Comparison of ENCODE assay signal across 8 cellular contexts in the genomic region with DNA sequence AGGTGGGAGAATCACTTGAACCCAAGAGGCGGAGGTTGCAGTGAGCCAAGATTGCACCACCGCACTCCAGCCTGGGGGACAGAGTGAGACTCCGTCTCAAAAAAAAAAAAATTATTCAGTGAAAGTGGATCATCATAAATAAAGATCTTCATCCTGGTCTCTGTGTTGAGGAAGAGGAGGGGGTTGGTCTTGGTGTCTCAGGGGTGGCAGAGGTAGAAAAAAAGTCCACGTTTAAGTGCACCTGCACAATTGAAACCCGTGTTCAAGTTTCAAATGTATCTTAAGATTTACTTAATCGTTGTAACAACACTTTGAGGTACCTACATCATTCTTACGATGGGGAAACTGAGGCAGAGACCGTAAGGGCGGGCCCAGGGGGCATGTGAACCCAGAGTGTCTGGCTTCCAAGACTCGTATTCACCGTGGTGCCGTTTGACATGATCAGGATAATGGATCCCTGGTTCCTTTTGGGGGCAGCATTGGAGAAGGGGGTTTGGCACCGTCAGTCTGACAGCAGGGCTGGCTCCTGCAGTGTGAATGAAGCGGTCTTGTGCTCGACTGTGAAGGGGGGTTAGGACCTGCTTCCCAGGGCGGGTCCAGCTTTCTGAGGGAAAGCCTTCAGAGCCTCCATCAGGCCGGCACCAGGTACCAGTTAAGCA. TPM values are rescaled to one million over a fixed set of nuclear protein-coding genes. Genes with fewer than 3 reads are reported as not detected.
DNase-seq lines count a peak whose midpoint lies in the region; ATAC-seq and TF ChIP-seq lines count a peak whose summit lies in the region.

No MANE protein-coding gene starts in this region.

- CTCF ChIA-PET in Calu3 (lab: Charles Lee): interaction anchor here (0.6 to 25.3 kb wide), 13 partner anchors 9 to 152 kb away, joined by 3 to 1048 read pairs (median 12); partner anchors contain the start of genes HM13 and ID1

- H3K4me1 ChIP-seq in skeletal muscle satellite cell (ENCODE audit: control insufficient read depth, insufficient read depth, low read length): peaks cover 53% of the 10 kb centered on the region

- H3K9me3 Mint-ChIP-seq in Calu3 (ENCODE audit: low read depth, unreplicated experiment) (no peaks in the 10 kb centered on the region), HFFc6 (no peaks in the 10 kb centered on the region; the same call in 1 of the 2 replicates), glutamatergic neuron (ENCODE audit: unreplicated experiment) (peaks cover 23% of the 10 kb centered on the region)

- ATAC-seq in T-helper 17 cell (peak; percentile 0), GM21619 (IDR thresholded peaks at IDR 0.05; ENCODE audit: unreplicated experiment) (no peak)

- H3K4me3 ChIP-seq in skeletal muscle satellite cell (ENCODE audit: low read length): peak overlapping the region; percentile 20

- peak overlapping the region; percentile 89 for H3K4me3 Mint-ChIP-seq in Calu3 (ENCODE audit: low read depth, unreplicated experiment)
- H3K4me3 Mint-ChIP-seq in HFFc6: peak overlapping the region; percentile 65
- H3K4me3 Mint-ChIP-seq in T-helper 17 cell: peak overlapping the region; percentile 93
- H3K4me3 Mint-ChIP-seq in glutamatergic neuron (ENCODE audit: unreplicated experiment): peak overlapping the region; percentile 91

- H3K9ac ChIP-seq in skeletal muscle satellite cell (ENCODE audit: low read depth, low read length): peak overlapping the region; percentile 72

- peak overlapping the region; percentile 67 for H3K4me2 ChIP-seq in skeletal muscle satellite cell (ENCODE audit: low read length)

- DNase-seq in Calu3: no peak
- no peak for DNase-seq in HFFc6
- no peak for DNase-seq in T-helper 17 cell
- no peak for DNase-seq in glutamatergic neuron
- no peak for DNase-seq in ecto neural progenitor cell (ENCODE audit: low spot score)
- no peak for DNase-seq in NCI-H226

- peaks cover 77% of the 10 kb centered on the region for H3K36me3 Mint-ChIP-seq in Calu3 (ENCODE audit: insufficient read depth, unreplicated experiment)
- no peaks in the 10 kb centered on the region; the same call in 1 of the 2 replicates for H3K36me3 Mint-ChIP-seq in HFFc6 (ENCODE audit: low read depth)
- H3K36me3 Mint-ChIP-seq in T-helper 17 cell (ENCODE audit: low read depth): peaks cover 3% of the 10 kb centered on the region
- H3K36me3 Mint-ChIP-seq in glutamatergic neuron (ENCODE audit: unreplicated experiment): no peaks in the 10 kb centered on the region

- H3K9me3 ChIP-seq in T-helper 17 cell (ENCODE audit: control insufficient read depth, low read length, poor library complexity, severe bottlenecking) (no peaks in the 10 kb centered on the region), skeletal muscle satellite cell (replicated peaks; ENCODE audit: low read length) (no peaks in the 10 kb centered on the region)

- H3K27me3 Mint-ChIP-seq in Calu3 (ENCODE audit: unreplicated experiment): no peaks in the 10 kb centered on the region
- H3K27me3 Mint-ChIP-seq in HFFc6 (ENCODE audit: insufficient read depth): peaks cover 18% of the 10 kb centered on the region
- H3K27me3 Mint-ChIP-seq in T-helper 17 cell: no peaks in the 10 kb centered on the region
- peaks cover 23% of the 10 kb centered on the region for H3K27me3 Mint-ChIP-seq in glutamatergic neuron (ENCODE audit: unreplicated experiment)

- peaks cover 4% of the 10 kb centered on the region for H3K36me3 ChIP-seq in skeletal muscle satellite cell (ENCODE audit: insufficient read depth, low read length)

- H3K27ac Mint-ChIP-seq in Calu3 (ENCODE audit: unreplicated experiment): peak overlapping the region; percentile 98
- peak overlapping the region; percentile 94 for H3K27ac Mint-ChIP-seq in HFFc6
- peak overlapping the region; percentile 93 for H3K27ac Mint-ChIP-seq in T-helper 17 cell
- H3K27ac Mint-ChIP-seq in glutamatergic neuron (ENCODE audit: unreplicated experiment): peak overlapping the region; percentile 95

- TF ChIP-seq CTCF in Calu3 (IDR thresholded peaks at IDR 0.05; ENCODE audit: unreplicated experiment) (peak; percentile 17), HFFc6 (IDR thresholded peaks at IDR 0.05) (peak; percentile 8; the same call in 1 of the 2 replicates), glutamatergic neuron (IDR thresholded peaks at IDR 0.05; ENCODE audit: partially characterized antibody, unreplicated experiment) (no peak)

- intact Hi-C loops in Calu3 (cut with micrococcal nuclease; ENCODE audit: unreplicated experiment): loop anchor here (2.0 kb wide), 1 partner anchor 21 kb away; no protein-coding TSS in a partner anchor

- BruUV-seq in Calu3 (replicated peaks; lab: Mats Ljungman, UMichigan): TSS peak; percentile 90

- peaks cover 65% of the 10 kb centered on the region for H3K4me1 Mint-ChIP-seq in Calu3 (ENCODE audit: low read depth, unreplicated experiment)
- H3K4me1 Mint-ChIP-seq in HFFc6 (ENCODE audit: low read depth): peaks cover 67% of the 10 kb centered on the region
- peaks cover 22% of the 10 kb centered on the region for H3K4me1 Mint-ChIP-seq in T-helper 17 cell
- peaks cover 46% of the 10 kb centered on the region for H3K4me1 Mint-ChIP-seq in glutamatergic neuron (ENCODE audit: low read depth, unreplicated experiment)

- H3K27me3 ChIP-seq in skeletal muscle satellite cell (ENCODE audit: control insufficient read depth, insufficient read depth, low read length): no peaks in the 10 kb centered on the region

RNA-seq across cellular contexts. Expression of gene ID1, which starts 32.9 kb away (rescaled TPM):
- 347 and 431 TPM in 2 replicates for total RNA-seq in Calu3 (2022)
- 100 to 1,000 TPM; 397 to 487 (median 452) TPM for total RNA-seq in HFFc6 (2021; fragmentation: NEBNext Ultra II Directional; extraction: Animal tissue kit (Norgen Biotek cat#: 25700))
- total RNA-seq in T-helper 17 cell: 1 to 10 TPM; 3.5 to 6.8 TPM
- 92.0 TPM for total RNA-seq in glutamatergic neuron (ENCODE audit: unreplicated experiment)
- total RNA-seq in skeletal muscle satellite cell (2012; rRNA removed): 159 and 207 TPM in 2 replicates

RNA-seq across cellular contexts. Expression of gene HM13, which starts 57.9 kb away (rescaled TPM):
- total RNA-seq in Calu3 (2022) (342 and 378 TPM in 2 replicates), T-helper 17 cell (100 to 1,000 TPM; 154 to 177 TPM), glutamatergic neuron (ENCODE audit: unreplicated experiment) (320 TPM)
- 100 to 1,000 TPM; 265 to 332 (median 284) TPM for total RNA-seq in HFFc6 (2021; fragmentation: NEBNext Ultra II Directional; extraction: Animal tissue kit (Norgen Biotek cat#: 25700))
- 96.8 and 131 TPM in 2 replicates for total RNA-seq in skeletal muscle satellite cell (2012; rRNA removed)

Comparison
In these comparisons a context has a peak if more than half of its experiments do, and no peak if none do; other contexts are left out.
1. RNA of gene ID1, which starts 32.9 kb away (total RNA-seq): 397 to 487 TPM in HFFc6, 347 to 431 TPM in Calu3 and 92.0 TPM in glutamatergic neuron (single experiment); 3.5 to 6.8 TPM in T-helper 17 cell; every median in the first group is over 10 times any median in the second.
2. Peak in every context shown above with its lines, with median percentiles within 50 percentile points of each other: H3K27ac Mint-ChIP-seq and H3K4me3 Mint-ChIP-seq.